13 cellular contexts compared by ENCODE assay signal in the genomic region with DNA sequence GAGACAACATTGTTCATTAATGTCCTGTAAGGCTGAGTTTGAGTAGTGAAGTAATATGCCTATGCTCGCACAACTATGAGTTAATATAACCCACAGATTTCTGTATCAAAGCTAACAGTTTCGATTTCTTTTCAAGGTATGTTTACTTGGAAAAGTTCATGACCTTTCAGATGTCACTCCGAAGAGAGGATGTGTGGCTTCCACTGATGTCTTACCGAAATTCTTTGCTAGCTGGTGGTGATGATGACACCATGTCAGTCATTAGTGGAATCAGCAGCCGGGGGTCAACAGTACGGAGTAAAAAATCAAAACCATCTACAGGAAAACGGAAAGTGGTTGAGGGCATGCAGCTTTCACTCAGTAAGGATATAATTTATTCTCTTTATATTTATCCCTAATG.
DNase-seq lines count a peak whose midpoint lies in the region; ATAC-seq and TF ChIP-seq lines count a peak whose summit lies in the region.
"Had no signal": no experiment of that assay in that cellular context is flagged by ENCODE, and none has a peak within 500 bp of the region (broad histone marks: within the 10 kb centered on the region; RNA-seq: fewer than 3 reads in every experiment).

No MANE protein-coding gene starts in this region.

- no peak overlapping the region for H3K4me3 ChIP-seq in MM.1S (ENCODE audit: low read length)
- H3K4me3 ChIP-seq in thyroid gland (replicated peaks in 1 of 3) = no peak overlapping the region
- no peak overlapping the region for H3K4me3 ChIP-seq in body of pancreas
- H3K4me3 ChIP-seq: lower lobe of right lung had no signal

- H3K27ac Mint-ChIP-seq in activated naive CD4-positive, alpha-beta T cell treated with anti-CD3 and anti-CD28 coated beads, Interleukin-2, amount 10 ng/mL, durations not matched to agents 7 days and 5 days = peak overlapping the region; percentile 89
- H3K27ac Mint-ChIP-seq in CD14-positive monocyte = peak overlapping the region in 1 of 7 donors; percentile 25
- H3K27ac Mint-ChIP-seq: H9 had no signal

- 72 to 79% methylated on average over 7 of the region's 7 CpGs for WGBS in thyroid gland, 2 donors
- WGBS in body of pancreas, 2 donors = 50 to 59% methylated on average over 7 of the region's 7 CpGs

- no peaks in the 10 kb centered on the region for H3K79me2 ChIP-seq in MM.1S (ENCODE audit: low read length)

- no peaks in the 10 kb centered on the region for H3K27me3 Mint-ChIP-seq in activated naive CD4-positive, alpha-beta T cell treated with anti-CD3 and anti-CD28 coated beads, Interleukin-2, amount 10 ng/mL, durations not matched to agents 7 days and 5 days
- H3K27me3 Mint-ChIP-seq in CD14-positive monocyte (ENCODE audit: low read depth in 3 of 3) = no peaks in the 10 kb centered on the region

- no peaks in the 10 kb centered on the region; the same call in 1 of the 2 replicates for H3K36me3 ChIP-seq in MM.1S (replicated peaks; ENCODE audit: insufficient read depth, low read length)
- H3K36me3 ChIP-seq in thyroid gland = peaks cover 11 to 23% of the 10 kb centered on the region in 2 donors
- H3K36me3 ChIP-seq in body of pancreas (replicated peaks in 1 of 2; ENCODE audit: insufficient read depth in 1 of 2, low read depth in 2 of 2) = peaks cover 0 to 2% of the 10 kb centered on the region in 2 donors

- CTCF ChIA-PET in activated naive CD4-positive, alpha-beta T cell treated with anti-CD3 and anti-CD28 coated beads, Interleukin-2, amount 10 ng/mL, durations not matched to agents 7 days and 5 days (lab: Charles Lee) = no interaction called here

- ATAC-seq in body of pancreas = no peak
- ATAC-seq: lower lobe of right lung had no signal

- intact Hi-C loops in thyroid gland (cut with DNase I) = no loop called here
- intact Hi-C loops in body of pancreas (cut with DNase I) = no loop called here
- intact Hi-C loops in CD14-positive monocyte (cut with micrococcal nuclease) = loop anchor here in 1 of 2 donors (10.0 kb wide), 1 partner anchor 472 kb away; no protein-coding TSS in a partner anchor

- H3K9me3 Mint-ChIP-seq in activated naive CD4-positive, alpha-beta T cell treated with anti-CD3 and anti-CD28 coated beads, Interleukin-2, amount 10 ng/mL, durations not matched to agents 7 days and 5 days = no peaks in the 10 kb centered on the region
- no peaks in the 10 kb centered on the region for H3K9me3 Mint-ChIP-seq in CD14-positive monocyte

- no peaks in the 10 kb centered on the region for H3K27me3 ChIP-seq in MM.1S (replicated peaks; ENCODE audit: insufficient read depth, low read length)
- H3K27me3 ChIP-seq in thyroid gland = no peaks in the 10 kb centered on the region
- H3K27me3 ChIP-seq in body of pancreas = no peaks in the 10 kb centered on the region

- H4K20me1 ChIP-seq in MM.1S (ENCODE audit: insufficient read depth, low read length) = peaks cover 3% of the 10 kb centered on the region; the same call in 1 of the 2 replicates

- no peak overlapping the region for H3K4me3 Mint-ChIP-seq in activated naive CD4-positive, alpha-beta T cell treated with anti-CD3 and anti-CD28 coated beads, Interleukin-2, amount 10 ng/mL, durations not matched to agents 7 days and 5 days
- H3K4me3 Mint-ChIP-seq in CD14-positive monocyte = no peak overlapping the region
- H3K4me3 Mint-ChIP-seq: H9 had no signal

- H3K4me1 ChIP-seq in MM.1S (ENCODE audit: low read length) (peaks cover 10% of the 10 kb centered on the region), thyroid gland (no peaks in the 10 kb centered on the region), body of pancreas (no peaks in the 10 kb centered on the region)
- H3K4me1 ChIP-seq: lower lobe of right lung had no signal

- TF ChIP-seq CTCF in MM.1S (IDR thresholded peaks at IDR 0.05; ENCODE audit: low read length) (no peak), thyroid gland (IDR thresholded peaks at IDR 0.05) (no peak), body of pancreas (IDR thresholded peaks at IDR 0.05) (no peak), CD14-positive monocyte (IDR thresholded peaks at IDR 0.05) (no peak)

- TF ChIP-seq POLR2A in thyroid gland (IDR thresholded peaks at IDR 0.05) (no peak), body of pancreas (IDR thresholded peaks at IDR 0.05) (no peak)

- H3K9me3 ChIP-seq in MM.1S (replicated peaks; ENCODE audit: insufficient read depth, low read length) (no peaks in the 10 kb centered on the region), thyroid gland (no peaks in the 10 kb centered on the region), body of pancreas (no peaks in the 10 kb centered on the region)
- H3K9me3 ChIP-seq: lower lobe of right lung had no signal

- DNase-seq in MM.1S (peak; percentile 91), thyroid gland (no peak), DMS153 (lab: John Stamatoyannopoulos, UW) (no peak), body of pancreas (no peak), CD14-positive monocyte (ENCODE audit: low spot score) (no peak)
- DNase-seq in activated CD4-positive, CD25-positive, alpha-beta regulatory T cell treated with anti-CD3 and anti-CD28 coated beads, Interleukin-2, amount 50 U/mL, for 16 hours (ENCODE audit: low read depth, low spot score) = peak; percentile 2
- peak; percentile 54 for DNase-seq in activated naive CD4-positive, alpha-beta T cell treated with anti-CD3 and anti-CD28 coated beads, Interleukin-2, amount 10 ng/mL, durations not matched to agents 7 days and 5 days
- DNase-seq in stimulated activated CD4-positive, alpha-beta T cell treated with anti-CD3 and anti-CD28 coated beads, Interleukin-2, amount 100 ng/mL, for 24 hours = peak; percentile 9 to 19
- DNase-seq: activated gamma-delta T cell treated with Interleukin-2 at 50 U/mL for 16 hours, DND-41, foreskin fibroblast, H9, lower lobe of right lung had no signal

- H3K27ac ChIP-seq in MM.1S (ENCODE audit: low read length) (no peak overlapping the region), thyroid gland (no peak overlapping the region), body of pancreas (no peak overlapping the region)
- H3K27ac ChIP-seq: lower lobe of right lung had no signal

- peaks cover 7% of the 10 kb centered on the region for H3F3A ChIP-seq in MM.1S (ENCODE audit: insufficient read depth, low read length)

- no peak overlapping the region for H2AFZ ChIP-seq in MM.1S (ENCODE audit: low read length)

- peaks cover 37% of the 10 kb centered on the region for H3K36me3 Mint-ChIP-seq in activated naive CD4-positive, alpha-beta T cell treated with anti-CD3 and anti-CD28 coated beads, Interleukin-2, amount 10 ng/mL, durations not matched to agents 7 days and 5 days
- H3K36me3 Mint-ChIP-seq in CD14-positive monocyte = peaks cover 53 to 73% of the 10 kb centered on the region in 2 donors

- H3K4me2 ChIP-seq in MM.1S (ENCODE audit: low read depth, low read length) = peak overlapping the region; percentile 10; the same call in 1 of the 2 replicates

- H3K4me1 Mint-ChIP-seq in activated naive CD4-positive, alpha-beta T cell treated with anti-CD3 and anti-CD28 coated beads, Interleukin-2, amount 10 ng/mL, durations not matched to agents 7 days and 5 days = peaks cover 42% of the 10 kb centered on the region
- no peaks in the 10 kb centered on the region for H3K4me1 Mint-ChIP-seq in CD14-positive monocyte
- H3K4me1 Mint-ChIP-seq: H9 had no signal

- H3K9me2 ChIP-seq in MM.1S (replicated peaks; ENCODE audit: insufficient read depth, low read length) = no peaks in the 10 kb centered on the region

- H3K9ac ChIP-seq in MM.1S (ENCODE audit: low read length) = no peak overlapping the region

Comparison
In these comparisons a context has a peak if more than half of its experiments do, and no peak if none do; other contexts are left out.
1. DNase-seq: peak in MM.1S (single experiment), activated CD4-positive, CD25-positive, alpha-beta regulatory T cell treated with anti-CD3 and anti-CD28 coated beads, Interleukin-2, amount 50 U/mL, for 16 hours (single experiment), activated naive CD4-positive, alpha-beta T cell treated with anti-CD3 and anti-CD28 coated beads, Interleukin-2, amount 10 ng/mL, durations not matched to agents 7 days and 5 days (single experiment) and stimulated activated CD4-positive, alpha-beta T cell treated with anti-CD3 and anti-CD28 coated beads, Interleukin-2, amount 100 ng/mL, for 24 hours (2 of 2); none in thyroid gland (0 of 2), DMS153 (single experiment), body of pancreas (0 of 4) and CD14-positive monocyte (single experiment).